Comparison of ENCODE assay signal across 8 cellular contexts in genomic region chr3:37907906-37908305, GRCh38. TPM values are rescaled to one million over a fixed set of nuclear protein-coding genes. Genes with fewer than 3 reads are reported as not detected.
DNase-seq lines count a peak whose midpoint lies in the region; ATAC-seq lines count a peak whose summit lies in the region.

No MANE protein-coding gene starts in this region.

- CTCF ChIA-PET in activated CD4-positive, alpha-beta memory T cell treated with anti-CD3 and anti-CD28 coated beads, Interleukin-2, amount 10 ng/mL, durations not matched to agents 7 days and 5 days (lab: Charles Lee), result interaction anchor here (0.5 kb wide), 1 partner anchor 49 kb away, joined by 5 read pairs; no protein-coding TSS in a partner anchor

- ATAC-seq in HG02970 (IDR thresholded peaks at IDR 0.05; ENCODE audit: low FRiP score, unreplicated experiment), result peak; percentile 66
- peak; percentile 76 for ATAC-seq in stimulated activated effector memory CD8-positive, alpha-beta T cell treated with anti-CD3 and anti-CD28 coated beads, Interleukin-12 subunit alpha, Interleukin-12 subunit beta, amount 100 ng/mL, for 72 hours

- H3K4me1 Mint-ChIP-seq in activated CD4-positive, alpha-beta memory T cell treated with anti-CD3 and anti-CD28 coated beads, Interleukin-2, amount 10 ng/mL, durations not matched to agents 7 days and 5 days, result peaks cover 47% of the 10 kb centered on the region
- H3K4me1 Mint-ChIP-seq in stimulated activated effector memory CD8-positive, alpha-beta T cell treated with anti-CD3 and anti-CD28 coated beads, Interleukin-12 subunit alpha, Interleukin-12 subunit beta, amount 100 ng/mL, for 72 hours, result peaks cover 27% of the 10 kb centered on the region

- peak in 2 of 3 experiments; percentile 16 to 75 for DNase-seq in NCI-H1417 (lab: John Stamatoyannopoulos, UW)
- DNase-seq in NCI-H1417 treated with DMSO at 0.1 percent for 48 hours (lab: John Stamatoyannopoulos, UW), result no peak
- DNase-seq in activated CD4-positive, alpha-beta memory T cell treated with anti-CD3 and anti-CD28 coated beads, Interleukin-2, amount 10 ng/mL, durations not matched to agents 7 days and 5 days, result peak; percentile 24
- peak in 1 of 2 donors; percentile 59 for DNase-seq in stimulated activated effector memory CD8-positive, alpha-beta T cell treated with anti-CD3 and anti-CD28 coated beads, Interleukin-12 subunit alpha, Interleukin-12 subunit beta, amount 100 ng/mL, for 72 hours (ENCODE audit: low spot score in 2 of 2)
- DNase-seq in activated effector memory CD4-positive, alpha-beta T cell treated with Interleukin-2 at 50 U/mL for 16 hours, result no peak
- DNase-seq in kidney glomerular epithelial cell (lab: John Stamatoyannopoulos, UW), result no peak
- DNase-seq in T1000 (lab: John Stamatoyannopoulos, UW), result no peak

- H3K9me3 Mint-ChIP-seq in activated CD4-positive, alpha-beta memory T cell treated with anti-CD3 and anti-CD28 coated beads, Interleukin-2, amount 10 ng/mL, durations not matched to agents 7 days and 5 days, result no peaks in the 10 kb centered on the region
- no peaks in the 10 kb centered on the region for H3K9me3 Mint-ChIP-seq in stimulated activated effector memory CD8-positive, alpha-beta T cell treated with anti-CD3 and anti-CD28 coated beads, Interleukin-12 subunit alpha, Interleukin-12 subunit beta, amount 100 ng/mL, for 72 hours

- H3K36me3 Mint-ChIP-seq in activated CD4-positive, alpha-beta memory T cell treated with anti-CD3 and anti-CD28 coated beads, Interleukin-2, amount 10 ng/mL, durations not matched to agents 7 days and 5 days (ENCODE audit: low read depth), result no peaks in the 10 kb centered on the region
- H3K36me3 Mint-ChIP-seq in stimulated activated effector memory CD8-positive, alpha-beta T cell treated with anti-CD3 and anti-CD28 coated beads, Interleukin-12 subunit alpha, Interleukin-12 subunit beta, amount 100 ng/mL, for 72 hours, result no peaks in the 10 kb centered on the region

- H3K27ac Mint-ChIP-seq in activated CD4-positive, alpha-beta memory T cell treated with anti-CD3 and anti-CD28 coated beads, Interleukin-2, amount 10 ng/mL, durations not matched to agents 7 days and 5 days, result peak overlapping the region; percentile 21
- H3K27ac Mint-ChIP-seq in stimulated activated effector memory CD8-positive, alpha-beta T cell treated with anti-CD3 and anti-CD28 coated beads, Interleukin-12 subunit alpha, Interleukin-12 subunit beta, amount 100 ng/mL, for 72 hours, result no peak overlapping the region

- H3K4me3 Mint-ChIP-seq in activated CD4-positive, alpha-beta memory T cell treated with anti-CD3 and anti-CD28 coated beads, Interleukin-2, amount 10 ng/mL, durations not matched to agents 7 days and 5 days, result no peak overlapping the region
- no peak overlapping the region for H3K4me3 Mint-ChIP-seq in stimulated activated effector memory CD8-positive, alpha-beta T cell treated with anti-CD3 and anti-CD28 coated beads, Interleukin-12 subunit alpha, Interleukin-12 subunit beta, amount 100 ng/mL, for 72 hours

- H3K27me3 Mint-ChIP-seq in activated CD4-positive, alpha-beta memory T cell treated with anti-CD3 and anti-CD28 coated beads, Interleukin-2, amount 10 ng/mL, durations not matched to agents 7 days and 5 days, result peaks cover 2% of the 10 kb centered on the region

- POLR2A ChIA-PET in activated CD4-positive, alpha-beta memory T cell treated with anti-CD3 and anti-CD28 coated beads, Interleukin-2, amount 10 ng/mL, durations not matched to agents 7 days and 5 days (lab: Charles Lee), result no interaction called here

RNA-seq across cellular contexts. Expression of gene CTDSPL, which starts 46.2 kb away (rescaled TPM):
- 1 to 10 TPM; 2.0 to 4.1 TPM for total RNA-seq in activated CD4-positive, alpha-beta memory T cell treated with anti-CD3 and anti-CD28 coated beads, Interleukin-2, amount 10 ng/mL, durations not matched to agents 7 days and 5 days

Comparison
In these comparisons a context has a peak if more than half of its experiments do, and no peak if none do; other contexts are left out.
1. DNase-seq: peak in NCI-H1417 (2 of 3) and activated CD4-positive, alpha-beta memory T cell treated with anti-CD3 and anti-CD28 coated beads, Interleukin-2, amount 10 ng/mL, durations not matched to agents 7 days and 5 days (single experiment); none in NCI-H1417 treated with DMSO at 0.1 percent for 48 hours (single experiment), activated effector memory CD4-positive, alpha-beta T cell treated with Interleukin-2 at 50 U/mL for 16 hours (single experiment), kidney glomerular epithelial cell (single experiment) and T1000 (single experiment).